In genomic region chr15:35545825-35546580, GRCh38 we compare ENCODE assay signal across 1 cellular context.
TF ChIP-seq lines count a peak whose summit lies in the region.

TSS of gene DPH6 (minus strand) at chr15:35546165. CDS start at chr15:35546141, 24 bp downstream.

TF ChIP-seq in HepG2, 621 proteins besides CTCF, POLR2A, EP300 and RAD21 (continued from another document and continues in another):
- TF ChIP-seq HMGXB3 (CRISPR knock-in tag; IDR thresholded peaks at IDR 0.05; ENCODE audit: borderline replicate concordance) (no peak), ZKSCAN8 (CRISPR knock-in tag; IDR thresholded peaks at IDR 0.05; ENCODE audit: borderline replicate concordance) (peak; percentile 20; the same call in 1 of the 2 replicates), SPEN (CRISPR knock-in tag; IDR thresholded peaks at IDR 0.05; ENCODE audit: low read depth) (peak; percentile 95), ZNF205 (CRISPR knock-in tag; IDR thresholded peaks at IDR 0.05) (peak; percentile 51; the same call in 1 of the 2 replicates), NR2C2 (CRISPR knock-in tag; IDR thresholded peaks at IDR 0.05; ENCODE audit: borderline replicate concordance) (peak; percentile 83), ZNF878 (CRISPR knock-in tag; IDR thresholded peaks at IDR 0.05) (0 out of 2 replicates have a peak, but pooled peaks have one; percentile 24), TOPORS (CRISPR knock-in tag; IDR thresholded peaks at IDR 0.05) (peak; percentile 90), ZNF512B (CRISPR knock-in tag; IDR thresholded peaks at IDR 0.05; ENCODE audit: borderline replicate concordance) (0 out of 2 replicates have a peak, but pooled peaks have one; percentile 36), ZNF580 (CRISPR knock-in tag; IDR thresholded peaks at IDR 0.05; ENCODE audit: borderline replicate concordance, low read depth) (peak; percentile 20; the same call in 1 of the 2 replicates), RELA (CRISPR knock-in tag; IDR thresholded peaks at IDR 0.05) (0 out of 2 replicates have a peak, but pooled peaks have one; percentile 23), TSC22D2 (CRISPR knock-in tag; IDR thresholded peaks at IDR 0.05; ENCODE audit: borderline replicate concordance) (0 out of 2 replicates have a peak, but pooled peaks have one; percentile 40), ZBTB46 (CRISPR knock-in tag; IDR thresholded peaks at IDR 0.05; ENCODE audit: borderline replicate concordance) (no peak), ZNF709 (CRISPR knock-in tag; IDR thresholded peaks at IDR 0.05) (peak; percentile 84; the same call in 1 of the 2 replicates), ZNF503 (CRISPR knock-in tag; IDR thresholded peaks at IDR 0.05) (no peak; the same call in 1 of the 2 replicates), PHF20 (CRISPR knock-in tag; IDR thresholded peaks at IDR 0.05) (peak; percentile 70), REST (IDR thresholded peaks at IDR 0.05; ENCODE audit: borderline replicate concordance in 1 of 2, low read depth in 1 of 2, low read length in 2 of 2) (peak in 1 of 2 experiments; percentile 12; a peak in 1 of 4 replicates), MXI1 (IDR thresholded peaks at IDR 0.05; ENCODE audit: borderline replicate concordance, low read depth, low read length) (0 out of 3 replicates have a peak, but pooled peaks have one; percentile 35), ZNF768 (CRISPR knock-in tag; IDR thresholded peaks at IDR 0.05) (peak; percentile 67; the same call in 1 of the 2 replicates), HOXA5 (CRISPR knock-in tag; IDR thresholded peaks at IDR 0.05) (peak; percentile 32; the same call in 1 of the 2 replicates), ZNF816 (CRISPR knock-in tag; IDR thresholded peaks at IDR 0.05; ENCODE audit: borderline replicate concordance) (no peak; the same call in 1 of the 2 replicates), ZNF407 (CRISPR knock-in tag; IDR thresholded peaks at IDR 0.05; ENCODE audit: not compliant biosample characterization) (peak; percentile 21), PRMT3 (CRISPR knock-in tag; IDR thresholded peaks at IDR 0.05; ENCODE audit: borderline replicate concordance, low read depth) (peak; percentile 81; the same call in 1 of the 2 replicates), ZMYM2 (CRISPR knock-in tag; IDR thresholded peaks at IDR 0.05) (no peak), RBFOX2 (IDR thresholded peaks at IDR 0.05; ENCODE audit: low read depth, low read length) (peak; percentile 96), ZSCAN9 (CRISPR knock-in tag; IDR thresholded peaks at IDR 0.05; ENCODE audit: borderline replicate concordance) (peak; percentile 38; the same call in 1 of the 2 replicates), GTF2F1 (IDR thresholded peaks at IDR 0.05; ENCODE audit: low read length) (no peak), ZNF749 (CRISPR knock-in tag; IDR thresholded peaks at IDR 0.05; ENCODE audit: borderline replicate concordance) (peak; percentile 68; the same call in 1 of the 2 replicates)
